24 cellular contexts compared by ENCODE assay signal in the genomic region with DNA sequence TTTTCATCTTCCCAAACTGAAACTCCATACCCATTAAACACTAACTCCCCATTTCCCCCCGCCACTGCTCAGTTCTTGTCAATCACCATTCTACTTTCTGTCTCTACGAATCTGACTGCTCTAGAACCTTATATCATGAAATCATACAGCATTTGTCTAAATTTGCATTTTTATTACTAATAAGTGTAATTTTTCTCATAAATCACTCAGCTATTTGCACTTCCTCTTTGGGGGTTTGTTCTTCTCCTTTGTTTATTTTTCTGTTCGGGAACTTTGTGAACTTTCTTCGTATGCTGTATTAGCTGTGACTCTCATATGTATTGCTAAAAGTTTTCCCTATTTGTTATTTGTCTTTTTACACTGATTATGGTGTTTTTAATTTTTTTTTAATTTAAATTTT.
"Had no signal": no experiment of that assay in that cellular context is flagged by ENCODE, and none has a peak within 500 bp of the region (broad histone marks: within the 10 kb centered on the region; RNA-seq: fewer than 3 reads in every experiment).

No MANE protein-coding gene starts in this region.

- H3K9me3 ChIP-seq: body of pancreas, left ventricle myocardium inferior, right lobe of liver, tibial artery had no signal

- H3K27me3 Mint-ChIP-seq: stimulated activated naive CD8-positive, alpha-beta T cell treated with anti-CD3 and anti-CD28 coated beads, Interleukin-15, Interleukin-2, amounts not matched to agents 100 ng/mL and 50 ng/mL, for 24 hours had no signal

- H3K27me3 ChIP-seq: body of pancreas, cardiac muscle cell, right lobe of liver, tibial artery had no signal

- DNase-seq: activated CD4-positive, alpha-beta T cell treated with anti-CD3 and anti-CD28 coated beads for 1 hour; activated CD4-positive, alpha-beta T cell treated with anti-CD3 and anti-CD28 coated beads, Interleukin-2, amount 50 U/mL, for 1 hour; activated CD8-positive, alpha-beta T cell treated with anti-CD3 and anti-CD28 coated beads, Interleukin-2, amount 10 ng/mL, durations not matched to agents 7 days and 5 days; activated gamma-delta T cell; activated naive CD4-positive, alpha-beta T cell treated with anti-CD3 and anti-CD28 coated beads, Interleukin-2, amount 50 U/mL, for 16 hours; anterior cingulate cortex; body of pancreas; effector CD8-positive, alpha-beta T cell; glutamatergic neuron; hippocampal formation; kidney glomerular epithelial cell; left ventricle myocardium inferior; naive thymus-derived CD4-positive, alpha-beta T cell; occipital lobe; posterior cingulate gyrus; right lobe of liver; stimulated activated CD4-positive, alpha-beta T cell treated with anti-CD3 and anti-CD28 coated beads, Interleukin-1b, Interleukin-23, amount 100 ng/mL, for 48 hours; tibial artery had no signal

- H3K36me3 ChIP-seq: cardiac muscle cell, left ventricle myocardium inferior, right lobe of liver, tibial artery had no signal

- H3K4me1 ChIP-seq: body of pancreas, left ventricle myocardium inferior, right lobe of liver, tibial artery had no signal

- ATAC-seq: activated CD8-positive, alpha-beta T cell treated with anti-CD3 and anti-CD28 coated beads, Interleukin-2, amount 10 ng/mL, durations not matched to agents 7 days and 5 days; body of pancreas; esophagus mucosa; naive thymus-derived CD4-positive, alpha-beta T cell had no signal

- H3K9me3 Mint-ChIP-seq: activated T-helper 1 cell treated with anti-CD3 and anti-CD28 coated beads, Interleukin-12 subunit alpha, Interleukin-12 subunit beta, Interleukin-2, Interleukin-4 antibody, amounts not matched to agents 30 ng/mL and 10 ng/mL and 1 ng/mL, durations not matched to agents 14 hours and 24 hours and 36 hours; neural crest cell; stimulated activated naive CD8-positive, alpha-beta T cell treated with anti-CD3 and anti-CD28 coated beads, Interleukin-15, Interleukin-2, amounts not matched to agents 100 ng/mL and 50 ng/mL, for 24 hours had no signal

- H3K27ac ChIP-seq: cardiac muscle cell, left ventricle myocardium inferior, right lobe of liver, skin epidermis, tibial artery had no signal

- H3K4me1 Mint-ChIP-seq: neural crest cell had no signal

- H3K27ac Mint-ChIP-seq: activated CD8-positive, alpha-beta T cell treated with anti-CD3 and anti-CD28 coated beads, Interleukin-2, amount 10 ng/mL, durations not matched to agents 7 days and 5 days; activated T-helper 1 cell treated with anti-CD3 and anti-CD28 coated beads, Interleukin-12 subunit alpha, Interleukin-12 subunit beta, Interleukin-2, Interleukin-4 antibody, amounts not matched to agents 30 ng/mL and 10 ng/mL and 1 ng/mL, durations not matched to agents 14 hours and 24 hours and 36 hours; stimulated activated naive CD8-positive, alpha-beta T cell treated with anti-CD3 and anti-CD28 coated beads, Interleukin-15, Interleukin-2, amounts not matched to agents 100 ng/mL and 50 ng/mL, for 24 hours had no signal

- H3K4me3 ChIP-seq: body of pancreas, cardiac muscle cell, left ventricle myocardium inferior, right lobe of liver, skin epidermis, tibial artery had no signal

- H3K4me3 Mint-ChIP-seq: activated CD8-positive, alpha-beta T cell treated with anti-CD3 and anti-CD28 coated beads, Interleukin-2, amount 10 ng/mL, durations not matched to agents 7 days and 5 days; activated T-helper 1 cell treated with anti-CD3 and anti-CD28 coated beads, Interleukin-12 subunit alpha, Interleukin-12 subunit beta, Interleukin-2, Interleukin-4 antibody, amounts not matched to agents 30 ng/mL and 10 ng/mL and 1 ng/mL, durations not matched to agents 14 hours and 24 hours and 36 hours; naive thymus-derived CD4-positive, alpha-beta T cell; neural crest cell; stimulated activated naive CD8-positive, alpha-beta T cell treated with anti-CD3 and anti-CD28 coated beads, Interleukin-15, Interleukin-2, amounts not matched to agents 100 ng/mL and 50 ng/mL, for 24 hours had no signal
